In the genomic region with DNA sequence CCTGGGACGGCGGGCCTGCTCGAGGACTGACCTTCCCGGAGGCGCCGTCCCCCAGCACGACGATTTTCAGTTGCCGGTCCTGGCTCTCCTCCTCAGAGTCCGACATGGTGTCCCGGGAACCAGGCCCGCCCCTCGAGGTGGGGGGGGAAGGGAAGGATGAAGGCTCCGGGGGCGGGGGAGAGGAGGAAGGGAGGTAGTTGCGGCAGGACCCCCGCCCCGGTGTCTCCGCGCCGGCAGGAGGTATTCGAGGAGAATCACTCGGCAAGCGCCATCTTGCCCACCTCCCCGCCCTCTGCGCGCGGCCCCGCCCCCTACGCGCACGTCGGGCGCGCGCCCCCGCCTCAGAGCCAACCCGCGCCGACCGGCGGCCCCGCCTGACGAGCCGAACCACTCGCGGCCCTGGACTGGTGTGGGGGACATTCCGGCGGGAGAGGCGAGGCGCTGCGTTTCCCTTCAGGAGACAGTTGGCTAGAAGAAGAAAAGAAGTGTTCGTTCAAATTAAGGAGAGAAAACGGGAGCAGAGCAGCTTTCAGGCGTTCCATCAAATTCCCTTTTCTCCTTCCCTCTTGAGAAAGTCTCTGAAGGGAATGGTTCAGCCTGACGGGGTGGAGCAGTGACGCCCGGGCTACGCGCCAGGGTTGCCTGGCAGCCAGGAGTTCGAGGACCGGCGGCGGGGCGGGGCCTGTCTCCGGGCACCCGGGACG, we compare ENCODE assay signal across 8 cellular contexts.
DNase-seq lines count a peak whose midpoint lies in the region; ATAC-seq lines count a peak whose summit lies in the region.

TSS of gene RAB28 (minus strand) at position 296 of the 704 bp plus-strand sequence.

- DNase-seq in Ammon's horn (ENCODE audit: low spot score) (peak; percentile 99), GM19238 (ENCODE audit: insufficient read length, low spot score) (peak; percentile 78), NCI-H510A (lab: John Stamatoyannopoulos, UW) (peak; percentile 54), cerebellar nuclear complex (lab: John Stamatoyannopoulos, UW) (peak; percentile 44 to 94), islet precursor cell (peak; percentile 95)
- DNase-seq in activated CD4-positive, alpha-beta T cell treated with anti-CD3 and anti-CD28 coated beads for 1 hour, result peak; percentile 89
- DNase-seq in stimulated activated CD4-positive, alpha-beta T cell treated with anti-CD3 and anti-CD28 coated beads, Interleukin-12 subunit alpha, Interleukin-12 subunit beta, amount 100 ng/mL, for 4 hours, result peak; percentile 90

- ATAC-seq in HG03439 (IDR thresholded peaks at IDR 0.05; ENCODE audit: unreplicated experiment), result peak; percentile 98

Comparison
In these comparisons a context has a peak if more than half of its experiments do, and no peak if none do; other contexts are left out.
1. Peak in every context shown above with its lines: DNase-seq and ATAC-seq.